16 cellular contexts compared by ENCODE assay signal in genomic region chr13:105232403-105232802, GRCh38.
DNase-seq lines count a peak whose midpoint lies in the region; ATAC-seq and TF ChIP-seq lines count a peak whose summit lies in the region.
"Had no signal": no experiment of that assay in that cellular context is flagged by ENCODE, and none has a peak within 500 bp of the region (broad histone marks: within the 10 kb centered on the region; RNA-seq: fewer than 3 reads in every experiment).

No MANE protein-coding gene starts in this region.

- H3K4me1 ChIP-seq in mucosa of descending colon (ENCODE audit: low read depth) (no peaks in the 10 kb centered on the region), transverse colon (peaks cover 0 to 6% (median 0%) of the 10 kb centered on the region in 4 donors)
- H3K4me1 ChIP-seq: A549, Caco-2 had no signal

- WGBS in transverse colon (ENCODE audit: low coverage in 1 of 2), 2 donors, result 27 to 38% methylated on average over 5 of the region's 5 CpGs

- no peak for TF ChIP-seq POLR2A in transverse colon (IDR thresholded peaks at IDR 0.05)

- H3K27me3 ChIP-seq in transverse colon, result no peaks in the 10 kb centered on the region
- H3K27me3 ChIP-seq: BLaER1 had no signal

- no peak for TF ChIP-seq CTCF in LNCaP clone FGC (IDR thresholded peaks at IDR 0.05; ENCODE audit: control insufficient read depth, extremely low read depth, insufficient read depth)
- TF ChIP-seq CTCF in fibroblast of villous mesenchyme (IDR thresholded peaks at IDR 0.05; ENCODE audit: insufficient read depth, low read depth, low read length), result no peak
- no peak for TF ChIP-seq CTCF in mucosa of descending colon (IDR thresholded peaks at IDR 0.05)
- TF ChIP-seq CTCF in transverse colon (IDR thresholded peaks at IDR 0.05), result no peak

- intact Hi-C loops in mucosa of descending colon (cut with DNase I, micrococcal nuclease), result no loop called here
- intact Hi-C loops in transverse colon (cut with DNase I; ENCODE audit: low total_unique reads), result no loop called here
- intact Hi-C loops in left ventricle myocardium superior (cut with micrococcal nuclease), result no loop called here

- TF ChIP-seq EP300 in transverse colon (IDR thresholded peaks at IDR 0.05; ENCODE audit: low read depth), result no peak

- H3K4me3 ChIP-seq in LNCaP clone FGC (ENCODE audit: low read depth, low read length) (no peak overlapping the region), fibroblast of villous mesenchyme (ENCODE audit: low read depth, low read length) (no peak overlapping the region), mucosa of descending colon (no peak overlapping the region), transverse colon (no peak overlapping the region)
- H3K4me3 ChIP-seq: A549, BLaER1 had no signal

- H3K36me3 ChIP-seq in mucosa of descending colon (ENCODE audit: low read depth) (no peaks in the 10 kb centered on the region), transverse colon (no peaks in the 10 kb centered on the region)
- H3K36me3 ChIP-seq: BLaER1 had no signal

- no peak overlapping the region for H3K27ac ChIP-seq in transverse colon
- H3K27ac ChIP-seq: A549, BLaER1 had no signal

- in situ Hi-C loops in transverse colon (cut with MboI; ENCODE audit: low pct_ligation_motif_present in 1 of 4, low pct_unique_long_range_greater_than_20kb in 1 of 4, low sequenced_read_pairs in 3 of 4), result no loop called here

- DNase-seq in LNCaP clone FGC (ENCODE audit: low read depth) (peak; percentile 13), fibroblast of villous mesenchyme (ENCODE audit: low read depth) (peak; percentile 17), mucosa of descending colon (peak in 1 of 3 donors; percentile 13), transverse colon (peak; percentile 13), occipital lobe (lab: John Stamatoyannopoulos, UW) (no peak), left ventricle myocardium superior (no peak)
- DNase-seq: AML-193; Caco-2; CD8-positive, alpha-beta memory T cell; DND-41; GF-D8; HCEC 1CT had no signal

- H3K9me3 ChIP-seq in mucosa of descending colon (no peaks in the 10 kb centered on the region), transverse colon (no peaks in the 10 kb centered on the region)
- H3K9me3 ChIP-seq: A549, BLaER1, Caco-2 had no signal

- ATAC-seq in mucosa of descending colon (peak; percentile 47), HG02623 (IDR thresholded peaks at IDR 0.05; ENCODE audit: unreplicated experiment) (no peak), HG03039 (IDR thresholded peaks at IDR 0.05; ENCODE audit: unreplicated experiment) (no peak), left ventricle myocardium superior (no peak)
- ATAC-seq: A549 had no signal

Comparison
In these comparisons a context has a peak if more than half of its experiments do, and no peak if none do; other contexts are left out.
1. DNase-seq: peak in LNCaP clone FGC (single experiment), fibroblast of villous mesenchyme (single experiment) and transverse colon (single experiment); none in occipital lobe (single experiment) and left ventricle myocardium superior (single experiment).